Comparison of ENCODE assay signal across 11 cellular contexts in genomic region chr20:37378785-37379598, GRCh38. TPM values are rescaled to one million over a fixed set of nuclear protein-coding genes. Genes with fewer than 3 reads are reported as not detected.
A peak's percentile ranks its signal among the peaks of the same experiment; 100 is the strongest.
DNase-seq lines count a peak whose midpoint lies in the region; ATAC-seq and TF ChIP-seq lines count a peak whose summit lies in the region.
"Had no signal": no experiment of that assay in that cellular context is flagged by ENCODE, and none has a peak within 500 bp of the region (broad histone marks: within the 10 kb centered on the region; RNA-seq: fewer than 3 reads in every experiment).

No MANE protein-coding gene starts in this region.

- H3K27me3 ChIP-seq in lower lobe of right lung (ENCODE audit: low read depth) (no peaks in the 10 kb centered on the region), colonic mucosa (no peaks in the 10 kb centered on the region), SJCRH30 (no peaks in the 10 kb centered on the region)

- intact Hi-C loops in lower lobe of right lung (cut with DNase I) (no loop called here), colonic mucosa (cut with DNase I) (no loop called here)

- H3K36me3 ChIP-seq in lower lobe of right lung (peaks cover 9% of the 10 kb centered on the region), colonic mucosa (no peaks in the 10 kb centered on the region), SJCRH30 (0 out of 2 replicates have a peak, but pooled peaks cover 5% of the 10 kb centered on the region)

- H3K27ac ChIP-seq in lower lobe of right lung: no peak overlapping the region
- no peak overlapping the region for H3K27ac ChIP-seq in colonic mucosa
- no peak overlapping the region for H3K27ac ChIP-seq in SJCRH30

- peaks cover 14% of the 10 kb centered on the region for H3K4me1 ChIP-seq in lower lobe of right lung
- H3K4me1 ChIP-seq in colonic mucosa: peaks cover 5% of the 10 kb centered on the region
- no peaks in the 10 kb centered on the region; the same call in 1 of the 2 replicates for H3K4me1 ChIP-seq in SJCRH30

- no peak overlapping the region for H3K4me3 ChIP-seq in astrocyte of the cerebellum (ENCODE audit: low read depth, low read length)
- H3K4me3 ChIP-seq in lower lobe of right lung: no peak overlapping the region
- H3K4me3 ChIP-seq in colonic mucosa: no peak overlapping the region
- H3K4me3 ChIP-seq in SJCRH30: no peak overlapping the region
- H3K4me3 ChIP-seq: skin epidermis had no signal

- no peak for TF ChIP-seq CTCF in astrocyte of the cerebellum (IDR thresholded peaks at IDR 0.05; ENCODE audit: low read depth, low read length, missing control alignments)
- no peak for TF ChIP-seq CTCF in lower lobe of right lung (IDR thresholded peaks at IDR 0.05)
- no peak for TF ChIP-seq CTCF in colonic mucosa (IDR thresholded peaks at IDR 0.05)

- H3K9me3 ChIP-seq in lower lobe of right lung (no peaks in the 10 kb centered on the region), colonic mucosa (no peaks in the 10 kb centered on the region), SJCRH30 (replicated peaks) (no peaks in the 10 kb centered on the region)

- DNase-seq in ACHN: peak; percentile 18
- peak; percentile 49 for DNase-seq in HT1080 (ENCODE audit: low read depth)
- peak; percentile 6 for DNase-seq in astrocyte of the cerebellum (ENCODE audit: low read depth)
- peak; percentile 52 for DNase-seq in lower lobe of right lung
- DNase-seq in colonic mucosa: no peak
- no peak for DNase-seq in NK-92 treated with Interleukin-12 subunit alpha and Interleukin-12 subunit beta, amount 100 ng/mL, for 24 hours (lab: John Stamatoyannopoulos, UW)
- no peak for DNase-seq in SJCRH30
- DNase-seq: cortex of kidney, NCI-H1105 had no signal

- H3K9ac ChIP-seq in colonic mucosa (ENCODE audit: low read depth in 2 of 2, low read length in 2 of 2): no peak overlapping the region

- in situ Hi-C loops in ACHN (cut with HindIII; ENCODE audit: low pct_ligation_motif_present, low pct_unique_long_range_greater_than_20kb, low sequenced_read_pairs): no loop called here
- in situ Hi-C loops in astrocyte of the cerebellum (cut with HindIII; ENCODE audit: low sequenced_read_pairs): no loop called here

- ATAC-seq in lower lobe of right lung: peak in 1 of 2 donors; percentile 29
- no peak for ATAC-seq in GM21528 (IDR thresholded peaks at IDR 0.05; ENCODE audit: low FRiP score, unreplicated experiment)

RNA-seq across cellular contexts. Expression of gene SRC, which starts 33.1 kb away (rescaled TPM):
- 10.5 and 13.9 TPM in 2 replicates for total RNA-seq in HT1080 (2014; rRNA removed; shearing (Covaris generic))
- 14.4 and 15.2 TPM in 2 replicates for polyA plus RNA-seq in HT1080 (2015; cell fraction: cytosol; rRNA removed)
- polyA plus RNA-seq in HT1080 (2015; cell fraction: nucleus; rRNA removed): 28.4 and 31.5 TPM in 2 replicates
- total RNA-seq in lower lobe of right lung (72.7 TPM), colonic mucosa (100 to 1,000 TPM; 102 to 123 TPM)
- 14.9 and 15.4 TPM in 2 replicates for total RNA-seq in SJCRH30 (2014; rRNA removed; shearing (Covaris generic))

Comparison
In these comparisons a context has a peak if more than half of its experiments do, and no peak if none do; other contexts are left out.
1. DNase-seq: peak in ACHN (single experiment), HT1080 (single experiment), astrocyte of the cerebellum (single experiment) and lower lobe of right lung (single experiment); none in colonic mucosa (single experiment), NK-92 treated with Interleukin-12 subunit alpha and Interleukin-12 subunit beta, amount 100 ng/mL, for 24 hours (single experiment) and SJCRH30 (0 of 2).